ENCODE assay signal across 8 cellular contexts in the genomic region with DNA sequence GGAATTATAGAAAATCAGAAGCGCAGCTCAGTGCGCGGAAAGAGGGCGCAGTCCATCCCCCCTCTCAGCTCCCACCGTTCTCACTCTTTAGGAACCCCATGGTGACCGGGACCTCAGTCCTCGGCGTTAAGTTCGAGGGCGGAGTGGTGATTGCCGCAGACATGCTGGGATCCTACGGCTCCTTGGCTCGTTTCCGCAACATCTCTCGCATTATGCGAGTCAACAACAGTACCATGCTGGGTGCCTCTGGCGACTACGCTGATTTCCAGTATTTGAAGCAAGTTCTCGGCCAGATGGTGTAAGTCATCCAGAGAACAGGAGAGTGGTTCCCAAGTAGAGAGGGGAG. TPM values are rescaled to one million over a fixed set of nuclear protein-coding genes. Genes with fewer than 3 reads are reported as not detected.
DNase-seq lines count a peak whose midpoint lies in the region; ATAC-seq and TF ChIP-seq lines count a peak whose summit lies in the region.

No MANE protein-coding gene starts in this region.

- no peak for TF ChIP-seq CTCF in Panc1 (IDR thresholded peaks at IDR 0.05)
- TF ChIP-seq CTCF in chondrocyte (IDR thresholded peaks at IDR 0.05), result no peak
- no peak for TF ChIP-seq CTCF in liver (IDR thresholded peaks at IDR 0.05; ENCODE audit: low read depth, low read length, missing input control)

- ATAC-seq in Panc1, result peak; percentile 47

- peaks cover 26% of the 10 kb centered on the region for H3K4me1 Mint-ChIP-seq in chondrocyte (ENCODE audit: low read depth)

- no peaks in the 10 kb centered on the region for H3K27me3 Mint-ChIP-seq in chondrocyte (ENCODE audit: low read depth)

- peaks cover 26% of the 10 kb centered on the region for H3K36me3 ChIP-seq in Panc1 (ENCODE audit: control insufficient read depth, insufficient read depth, low read length)
- peaks cover 4 to 30% (median 26%) of the 10 kb centered on the region in 4 donors for H3K36me3 ChIP-seq in liver (ENCODE audit: control insufficient read depth in 4 of 4, insufficient read depth in 3 of 4, low read depth in 1 of 4, low read length in 3 of 4)
- H3K36me3 ChIP-seq in stomach smooth muscle (ENCODE audit: control insufficient read depth in 2 of 2, insufficient read depth in 2 of 2, low read length in 2 of 2), result peaks cover 29 to 36% of the 10 kb centered on the region in 2 donors

- DNase-seq in activated effector memory CD4-positive, alpha-beta T cell treated with anti-CD3 and anti-CD28 coated beads, Interleukin-2, amount 50 U/mL, for 16 hours, result peak; percentile 67
- no peak for DNase-seq in activated effector memory CD4-positive, alpha-beta T cell treated with Interleukin-2 at 50 U/mL for 16 hours
- no peak for DNase-seq in Panc1 (ENCODE audit: low read depth, low spot score)
- DNase-seq in chondrocyte (ENCODE audit: low spot score), result no peak
- no peak for DNase-seq in ureter (ENCODE audit: low spot score)
- no peak for DNase-seq in pons (ENCODE audit: low spot score)

- no peak for TF ChIP-seq RAD21 in liver (IDR thresholded peaks at IDR 0.05)

- H3K27ac ChIP-seq in Panc1 (ENCODE audit: low read length), result peak overlapping the region; percentile 93
- peak overlapping the region; percentile 84 to 86 for H3K27ac ChIP-seq in liver (ENCODE audit: low read depth in 1 of 2, low read length in 2 of 2)
- H3K27ac ChIP-seq in stomach smooth muscle (ENCODE audit: low read length), result peak overlapping the region; percentile 92

- intact Hi-C loops in Panc1 (cut with micrococcal nuclease; ENCODE audit: unreplicated experiment), result no loop called here

- H3K9ac ChIP-seq in liver (ENCODE audit: low read depth in 1 of 2, low read length in 2 of 2), result peak overlapping the region; percentile 64 to 79
- peak overlapping the region; percentile 98 for H3K9ac ChIP-seq in stomach smooth muscle (ENCODE audit: low read length in 2 of 2)

- no peaks in the 10 kb centered on the region for H3K9me3 Mint-ChIP-seq in chondrocyte (ENCODE audit: low read depth)

- H3K9me3 ChIP-seq in Panc1 (ENCODE audit: control insufficient read depth, insufficient read depth, low read depth, low read length), result no peaks in the 10 kb centered on the region
- no peaks in the 10 kb centered on the region for H3K9me3 ChIP-seq in liver (ENCODE audit: control insufficient read depth in 4 of 4, low read length in 3 of 4)
- H3K9me3 ChIP-seq in stomach smooth muscle (ENCODE audit: control insufficient read depth in 2 of 2, low read length in 2 of 2), result no peaks in the 10 kb centered on the region

- H3K36me3 Mint-ChIP-seq in chondrocyte (ENCODE audit: low read depth), result peaks cover 23% of the 10 kb centered on the region

- H3K4me3 ChIP-seq in Panc1 (ENCODE audit: low read depth in 2 of 2, low read length in 2 of 2) (peak overlapping the region; percentile 77 to 99), liver (ENCODE audit: low read depth in 1 of 3, low read length in 3 of 3) (peak overlapping the region; percentile 73 to 93 (median 86)), stomach smooth muscle (ENCODE audit: low read length in 2 of 2) (peak overlapping the region; percentile 93 to 99)

- POLR2A ChIA-PET in Panc1 (lab: Charles Lee), result interaction anchor here (0.5 kb wide), 1 partner anchor 23 kb away, joined by 3 read pairs; no protein-coding TSS in a partner anchor

- H3K27me3 ChIP-seq in Panc1 (ENCODE audit: control insufficient read depth, insufficient read depth, low read length), result no peaks in the 10 kb centered on the region
- H3K27me3 ChIP-seq in liver (ENCODE audit: control insufficient read depth in 4 of 4, insufficient read depth in 4 of 4, low read length in 3 of 4), result no peaks in the 10 kb centered on the region
- H3K27me3 ChIP-seq in stomach smooth muscle (ENCODE audit: control insufficient read depth in 1 of 2, insufficient read depth in 2 of 2, low read length in 2 of 2), result no peaks in the 10 kb centered on the region

- H3K27ac Mint-ChIP-seq in chondrocyte (ENCODE audit: unreplicated experiment), result peak overlapping the region; percentile 100

- H3K4me3 Mint-ChIP-seq in chondrocyte (ENCODE audit: unreplicated experiment), result peak overlapping the region; percentile 84

- BruUV-seq in Panc1 (replicated peaks; lab: Mats Ljungman, UMichigan), result no TSS peak

- WGBS in liver, result under 1% methylated on average over 19 of the region's 19 CpGs

- H3K4me1 ChIP-seq in Panc1 (ENCODE audit: control insufficient read depth, insufficient read depth, low read length) (peaks cover 16% of the 10 kb centered on the region), liver (ENCODE audit: control insufficient read depth in 4 of 4, insufficient read depth in 4 of 4, low read length in 3 of 4) (peaks cover 2 to 31% (median 25%) of the 10 kb centered on the region in 4 donors), stomach smooth muscle (ENCODE audit: control insufficient read depth, insufficient read depth, low read length) (peaks cover 14% of the 10 kb centered on the region)

- CTCF ChIA-PET in Panc1 (lab: Charles Lee), result interaction anchor here (0.7 to 1.1 kb wide), 3 partner anchors 72 to 201 kb away, joined by 4 read pairs; a partner anchor contains a TSS

- in situ Hi-C loops in Panc1 (cut with HindIII; ENCODE audit: low pct_unique_long_range_greater_than_20kb, low sequenced_read_pairs), result no loop called here

TF ChIP-seq in liver, 16 proteins besides CTCF, POLR2A, EP300 and RAD21:
- TF ChIP-seq JUND (IDR thresholded peaks at IDR 0.05), result no peak
- TF ChIP-seq, protein P1, sequence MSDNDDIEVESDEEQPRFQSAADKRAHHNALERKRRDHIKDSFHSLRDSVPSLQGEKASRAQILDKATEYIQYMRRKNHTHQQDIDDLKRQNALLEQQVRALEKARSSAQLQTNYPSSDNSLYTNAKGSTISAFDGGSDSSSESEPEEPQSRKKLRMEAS (IDR thresholded peaks at IDR 0.05), result no peak
- TF ChIP-seq EGR1 (IDR thresholded peaks at IDR 0.05; ENCODE audit: low read depth in 2 of 2), result no peak
- no peak for TF ChIP-seq YY1 (IDR thresholded peaks at IDR 0.05)
TF ChIP-seq in liver: peak in this region for 0.

RNA-seq across cellular contexts. Expression of a gene that starts 0.5 kb away (rescaled TPM):
- total RNA-seq in Panc1 (2021; ENCODE audit: unreplicated experiment) (412 TPM), chondrocyte (229 to 257 TPM (median 236 TPM) in 3 replicates), liver (100 to 1,000 TPM; 130 to 212 TPM), ureter (205 TPM)
- 337 TPM for polyA plus RNA-seq in Panc1 (2012; ENCODE audit: insufficient read length)
- 100 to 1,000 TPM; 191 to 228 TPM for polyA plus RNA-seq in liver

RNA-seq across cellular contexts. Expression of a gene that starts 27.4 kb away (rescaled TPM):
- 5.9 TPM for total RNA-seq in Panc1 (2021; ENCODE audit: unreplicated experiment)
- 6.4 TPM for polyA plus RNA-seq in Panc1 (2012; ENCODE audit: insufficient read length)
- 5.7 to 11.1 TPM (median 8.9 TPM) in 3 replicates for total RNA-seq in chondrocyte
- 100 to 1,000 TPM; 152 to 387 TPM for total RNA-seq in liver
- 100 to 1,000 TPM; 141 to 209 TPM for polyA plus RNA-seq in liver
- 57.1 TPM for total RNA-seq in ureter

RNA-seq across cellular contexts. Expression of a gene that starts 52.8 kb away (rescaled TPM):
- total RNA-seq in Panc1 (2021; ENCODE audit: unreplicated experiment), result 75.5 TPM
- polyA plus RNA-seq in Panc1 (2012; ENCODE audit: insufficient read length), result 38.1 TPM
- 30.0 to 64.7 TPM (median 31.8 TPM) in 3 replicates for total RNA-seq in chondrocyte
- 10 to 100 TPM; 15.6 to 17.5 TPM for total RNA-seq in liver
- polyA plus RNA-seq in liver, result 1 to 10 TPM; 5.2 to 6.5 TPM
- total RNA-seq in ureter, result 32.5 TPM

RNA-seq across cellular contexts. Expression of a gene that starts 59.4 kb away (rescaled TPM):
- total RNA-seq in Panc1 (2021; ENCODE audit: unreplicated experiment) (76.0 TPM), chondrocyte (61.7 to 79.7 TPM (median 65.0 TPM) in 3 replicates), liver (10 to 100 TPM; 26.8 to 30.1 TPM), ureter (175 TPM)
- 29.3 TPM for polyA plus RNA-seq in Panc1 (2012; ENCODE audit: insufficient read length)
- 1 to 10 TPM; 7.7 to 7.8 TPM for polyA plus RNA-seq in liver
